Comparison of ENCODE assay signal across 7 cellular contexts in genomic region chr1:228379165-228379460, GRCh38. TPM values are rescaled to one million over a fixed set of nuclear protein-coding genes. Genes with fewer than 3 reads are reported as not detected.
DNase-seq lines count a peak whose midpoint lies in the region; ATAC-seq and TF ChIP-seq lines count a peak whose summit lies in the region.

No MANE protein-coding gene starts in this region.

- no peaks in the 10 kb centered on the region for H3K9me3 Mint-ChIP-seq in osteocyte (ENCODE audit: unreplicated experiment)

- no peak overlapping the region for H3K27ac ChIP-seq in RWPE2 (ENCODE audit: poor library complexity, severe bottlenecking)
- H3K27ac ChIP-seq in fibroblast of lung (ENCODE audit: insufficient read depth, low read length) = no peak overlapping the region

- peak overlapping the region; percentile 76 for H3K4me3 Mint-ChIP-seq in osteocyte (ENCODE audit: unreplicated experiment)

- TF ChIP-seq CTCF in RWPE2 (IDR thresholded peaks at IDR 0.05; ENCODE audit: poor library complexity, severe bottlenecking) = no peak
- TF ChIP-seq CTCF in fibroblast of lung (conservative IDR thresholded peaks at IDR 0.05 in 1 of 2, IDR thresholded peaks at IDR 0.05 in 1 of 2; ENCODE audit: low read depth in 1 of 2, low read length in 2 of 2) = no peak
- TF ChIP-seq CTCF in osteocyte (IDR thresholded peaks at IDR 0.05) = no peak

- H3K79me2 ChIP-seq in fibroblast of lung (ENCODE audit: control insufficient read depth, insufficient read depth, low read length) = no peaks in the 10 kb centered on the region

- no peaks in the 10 kb centered on the region for H3K27me3 ChIP-seq in RWPE2 (ENCODE audit: insufficient read depth, poor library complexity, severe bottlenecking)
- no peaks in the 10 kb centered on the region for H3K27me3 ChIP-seq in fibroblast of lung (ENCODE audit: control insufficient read depth, insufficient read depth, low read length)

- H3K4me1 Mint-ChIP-seq in osteocyte (ENCODE audit: unreplicated experiment) = peaks cover 15% of the 10 kb centered on the region

- no peaks in the 10 kb centered on the region for H3K4me1 ChIP-seq in ES-I3 (ENCODE audit: insufficient read depth, low read length)
- H3K4me1 ChIP-seq in RWPE2 (ENCODE audit: insufficient read depth, poor library complexity, severe bottlenecking) = no peaks in the 10 kb centered on the region
- H3K4me1 ChIP-seq in fibroblast of lung (ENCODE audit: control insufficient read depth, extremely low read depth, insufficient read depth, low read length) = peaks cover 11% of the 10 kb centered on the region

- H2AFZ ChIP-seq in fibroblast of lung (ENCODE audit: low read length) = peak overlapping the region; percentile 21

- ATAC-seq in RWPE2 (ENCODE audit: low read depth) (no peak), HG03025 (IDR thresholded peaks at IDR 0.05; ENCODE audit: low FRiP score, unreplicated experiment) (no peak)

- no peaks in the 10 kb centered on the region for H4K20me1 ChIP-seq in fibroblast of lung (ENCODE audit: control insufficient read depth, extremely low read depth, insufficient read depth, low read length)

- H3K36me3 ChIP-seq in ES-I3 (ENCODE audit: insufficient read depth, low read length) = no peaks in the 10 kb centered on the region
- no peaks in the 10 kb centered on the region for H3K36me3 ChIP-seq in RWPE2 (ENCODE audit: low read depth)
- H3K36me3 ChIP-seq in fibroblast of lung (ENCODE audit: control insufficient read depth, insufficient read depth, low read length) = no peaks in the 10 kb centered on the region

- peak overlapping the region; percentile 87 for H3K4me2 ChIP-seq in fibroblast of lung (ENCODE audit: extremely low read depth, insufficient read depth, low read length)

- no peak for DNase-seq in RWPE2 (ENCODE audit: low spot score)
- DNase-seq in fibroblast of lung (ENCODE audit: low read depth in 2 of 2) = peak in 1 of 2 donors; percentile 27
- no peak for DNase-seq in osteocyte (ENCODE audit: extremely low spot score, unreplicated experiment)
- no peak for DNase-seq in NCI-H1092 (lab: John Stamatoyannopoulos, UW)
- DNase-seq in KBM-7 = no peak

- no peaks in the 10 kb centered on the region for H3K27me3 Mint-ChIP-seq in osteocyte (ENCODE audit: unreplicated experiment)

- H3K4me3 ChIP-seq in RWPE2 (ENCODE audit: severe bottlenecking) = peak overlapping the region; percentile 44
- peak overlapping the region; percentile 37 to 64 (median 49) for H3K4me3 ChIP-seq in fibroblast of lung (replicated peaks in 1 of 4; ENCODE audit: control extremely low read depth in 1 of 4, insufficient read depth in 1 of 4, low read depth in 3 of 4, low read length in 4 of 4)

- H3K9me3 ChIP-seq in ES-I3 (ENCODE audit: control insufficient read depth, insufficient read depth, low read length) (no peaks in the 10 kb centered on the region), RWPE2 (ENCODE audit: severe bottlenecking) (no peaks in the 10 kb centered on the region), fibroblast of lung (ENCODE audit: control insufficient read depth, insufficient read depth, low read depth, low read length) (no peaks in the 10 kb centered on the region)

- in situ Hi-C loops in KBM-7 (cut with MboI; ENCODE audit: low pct_unique_long_range_greater_than_20kb, low sequenced_read_pairs) = no loop called here

- no peaks in the 10 kb centered on the region for H3K36me3 Mint-ChIP-seq in osteocyte (ENCODE audit: unreplicated experiment)

- H3K27ac Mint-ChIP-seq in osteocyte (ENCODE audit: unreplicated experiment) = peak overlapping the region; percentile 17

- H3K9ac ChIP-seq in ES-I3 (ENCODE audit: low read depth, low read length) = peak overlapping the region; percentile 81
- H3K9ac ChIP-seq in fibroblast of lung (ENCODE audit: insufficient read depth, low read length) = peak overlapping the region; percentile 31

RNA-seq across cellular contexts. Expression of gene TRIM11, which starts 27.5 kb away (rescaled TPM):
- total RNA-seq in fibroblast of lung (18.5 and 19.0 TPM in 2 replicates), osteocyte (22.0 and 25.2 TPM in 2 replicates)
- 6.3 and 7.3 TPM in 2 replicates for polyA plus RNA-seq in fibroblast of lung
- polyA plus RNA-seq in fibroblast of lung (2012) = 9.5 and 12.6 TPM in 2 replicates
- 10.4 and 15.6 TPM in 2 replicates for polyA minus RNA-seq in fibroblast of lung (ENCODE audit: low replicate concordance)

RNA-seq across cellular contexts. Expression of gene TRIM17, which starts 37.5 kb away (rescaled TPM):
- total RNA-seq in fibroblast of lung = 0.17 and 0.26 TPM in 2 replicates
- polyA plus RNA-seq in fibroblast of lung = 0.07 and 0.12 TPM in 2 replicates
- 0.22 TPM in 2 replicates for polyA plus RNA-seq in fibroblast of lung (2012)
- not detected in 2 replicates for polyA minus RNA-seq in fibroblast of lung (ENCODE audit: low replicate concordance)
- 1.3 and 1.8 TPM in 2 replicates for total RNA-seq in osteocyte
